Comparison of ENCODE assay signal across 1 cellular context in the genomic region with DNA sequence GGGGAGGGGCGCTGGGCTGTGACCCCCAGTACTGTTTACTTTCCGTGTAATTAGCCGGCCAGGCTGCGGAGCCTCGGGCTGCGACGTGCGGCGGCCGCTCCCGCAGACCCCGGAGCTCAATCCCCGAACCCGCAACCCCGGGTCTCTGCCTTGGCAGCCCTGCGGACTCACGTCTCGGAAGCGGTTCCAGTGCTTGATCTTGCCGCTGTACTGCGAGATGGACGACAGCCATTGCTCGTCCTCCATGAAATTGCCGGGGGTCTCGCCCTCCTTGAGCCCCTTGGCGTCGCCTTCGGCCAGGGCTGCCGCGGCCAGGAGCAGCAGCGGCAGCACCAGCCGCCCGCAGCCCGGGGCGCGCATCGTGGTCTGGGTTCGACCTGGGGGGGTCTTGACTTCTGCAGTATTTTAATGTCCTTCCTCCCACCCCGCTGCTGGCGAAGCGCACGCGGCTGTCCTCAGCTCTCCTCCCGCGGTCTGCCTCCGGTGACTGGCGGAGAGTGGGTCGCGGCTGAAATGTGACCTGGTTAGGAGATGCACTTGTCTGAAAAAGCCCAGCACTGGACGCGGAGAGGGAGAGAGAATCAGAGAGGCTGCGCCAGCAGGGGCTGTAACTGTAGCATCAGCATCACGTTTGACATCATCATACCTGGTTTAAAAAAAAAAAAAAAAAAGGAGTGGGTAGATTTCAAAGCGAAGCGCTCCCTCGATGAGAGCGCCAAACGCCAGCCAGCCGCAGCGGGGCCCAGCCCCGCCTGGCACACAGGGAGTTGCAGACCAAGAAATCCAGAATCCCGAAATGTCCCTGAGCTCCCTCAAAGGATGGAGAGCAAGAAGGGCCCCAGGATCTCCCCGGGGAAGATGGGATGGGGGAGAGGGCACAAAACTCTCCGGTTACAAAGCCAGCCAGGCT.
TF ChIP-seq lines count a peak whose summit lies in the region.

A gene with protein sequence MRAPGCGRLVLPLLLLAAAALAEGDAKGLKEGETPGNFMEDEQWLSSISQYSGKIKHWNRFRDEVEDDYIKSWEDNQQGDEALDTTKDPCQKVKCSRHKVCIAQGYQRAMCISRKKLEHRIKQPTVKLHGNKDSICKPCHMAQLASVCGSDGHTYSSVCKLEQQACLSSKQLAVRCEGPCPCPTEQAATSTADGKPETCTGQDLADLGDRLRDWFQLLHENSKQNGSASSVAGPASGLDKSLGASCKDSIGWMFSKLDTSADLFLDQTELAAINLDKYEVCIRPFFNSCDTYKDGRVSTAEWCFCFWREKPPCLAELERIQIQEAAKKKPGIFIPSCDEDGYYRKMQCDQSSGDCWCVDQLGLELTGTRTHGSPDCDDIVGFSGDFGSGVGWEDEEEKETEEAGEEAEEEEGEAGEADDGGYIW (minus strand): TSS at position 583 of the 910 bp plus-strand sequence. CDS start 223 bp downstream, at position 360.

TF ChIP-seq in IMR-90, 13 proteins besides CTCF, POLR2A, EP300 and RAD21:
- TF ChIP-seq SMC3 (IDR thresholded peaks at IDR 0.05; ENCODE audit: low read depth, low read length) (no peak), BHLHE40 (IDR thresholded peaks at IDR 0.05; ENCODE audit: low read depth, low read length) (no peak), CEBPB (IDR thresholded peaks at IDR 0.05; ENCODE audit: low read depth, low read length) (no peak), MXI1 (IDR thresholded peaks at IDR 0.05; ENCODE audit: borderline replicate concordance, low read depth, low read length) (no peak), MAFK (IDR thresholded peaks at IDR 0.05; ENCODE audit: low read depth, low read length) (no peak), NFE2L2 (IDR thresholded peaks at IDR 0.05; ENCODE audit: low read depth, low read length) (no peak)
- TF ChIP-seq, protein P1, sequence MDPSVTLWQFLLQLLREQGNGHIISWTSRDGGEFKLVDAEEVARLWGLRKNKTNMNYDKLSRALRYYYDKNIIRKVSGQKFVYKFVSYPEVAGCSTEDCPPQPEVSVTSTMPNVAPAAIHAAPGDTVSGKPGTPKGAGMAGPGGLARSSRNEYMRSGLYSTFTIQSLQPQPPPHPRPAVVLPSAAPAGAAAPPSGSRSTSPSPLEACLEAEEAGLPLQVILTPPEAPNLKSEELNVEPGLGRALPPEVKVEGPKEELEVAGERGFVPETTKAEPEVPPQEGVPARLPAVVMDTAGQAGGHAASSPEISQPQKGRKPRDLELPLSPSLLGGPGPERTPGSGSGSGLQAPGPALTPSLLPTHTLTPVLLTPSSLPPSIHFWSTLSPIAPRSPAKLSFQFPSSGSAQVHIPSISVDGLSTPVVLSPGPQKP (IDR thresholded peaks at IDR 0.05; ENCODE audit: borderline replicate concordance, low read depth, low read length): no peak
